8 cellular contexts compared by ENCODE assay signal in genomic region chr18:2654828-2655152, GRCh38. TPM values are rescaled to one million over a fixed set of nuclear protein-coding genes. Genes with fewer than 3 reads are reported as not detected.
A peak's percentile ranks its signal among the peaks of the same experiment; 100 is the strongest.
DNase-seq lines count a peak whose midpoint lies in the region; ATAC-seq and TF ChIP-seq lines count a peak whose summit lies in the region.

No MANE protein-coding gene starts in this region.

- DNase-seq in SJSA1 (ENCODE audit: low read depth in 1 of 2, low spot score in 2 of 2) = no peak
- DNase-seq in endothelial cell (ENCODE audit: low spot score) = no peak
- DNase-seq in natural killer cell treated with Interleukin-12 subunit alpha and Interleukin-12 subunit beta and Interleukin-15 and Interleukin-18, amount 100 ng/mL, for 72 hours (ENCODE audit: low spot score) = no peak
- no peak for DNase-seq in SIG-M5 treated with dmso at 0.1 percent for 504 hours (lab: John Stamatoyannopoulos, UW; ENCODE audit: unreplicated experiment)
- no peak for DNase-seq in dedifferentiated amniotic fluid mesenchymal stem cell (ENCODE audit: extremely low spot score)

- no peaks in the 10 kb centered on the region for H3K9me3 ChIP-seq in SJSA1 (replicated peaks)

- H3K36me3 Mint-ChIP-seq in endothelial cell (ENCODE audit: low read depth, unreplicated experiment) = peaks cover 7% of the 10 kb centered on the region
- H3K36me3 Mint-ChIP-seq in natural killer cell treated with Interleukin-12 subunit alpha and Interleukin-12 subunit beta and Interleukin-15 and Interleukin-18, amount 100 ng/mL, for 72 hours = peaks cover 8% of the 10 kb centered on the region

- H3K9me3 Mint-ChIP-seq in endothelial cell (ENCODE audit: unreplicated experiment) = no peaks in the 10 kb centered on the region
- H3K9me3 Mint-ChIP-seq in natural killer cell treated with Interleukin-12 subunit alpha and Interleukin-12 subunit beta and Interleukin-15 and Interleukin-18, amount 100 ng/mL, for 72 hours = no peaks in the 10 kb centered on the region

- TF ChIP-seq CTCF in C4-2B (conservative IDR thresholded peaks at IDR 0.05) (no peak), endothelial cell (IDR thresholded peaks at IDR 0.05; ENCODE audit: unreplicated experiment) (no peak)

- H3K27me3 Mint-ChIP-seq in endothelial cell (ENCODE audit: unreplicated experiment) = peaks cover 9% of the 10 kb centered on the region
- no peaks in the 10 kb centered on the region for H3K27me3 Mint-ChIP-seq in natural killer cell treated with Interleukin-12 subunit alpha and Interleukin-12 subunit beta and Interleukin-15 and Interleukin-18, amount 100 ng/mL, for 72 hours

- H3K27me3 ChIP-seq in SJSA1 (replicated peaks) = no peaks in the 10 kb centered on the region

- H3K27ac ChIP-seq in C4-2B = peak overlapping the region; percentile 98
- peak overlapping the region; percentile 86 for H3K27ac ChIP-seq in SJSA1

- H3K36me3 ChIP-seq in SJSA1 = peaks cover 13% of the 10 kb centered on the region

- H3K4me3 Mint-ChIP-seq in endothelial cell (ENCODE audit: unreplicated experiment) = peak overlapping the region; percentile 70
- H3K4me3 Mint-ChIP-seq in natural killer cell treated with Interleukin-12 subunit alpha and Interleukin-12 subunit beta and Interleukin-15 and Interleukin-18, amount 100 ng/mL, for 72 hours = peak overlapping the region; percentile 93

- peak overlapping the region; percentile 24 for H3K27ac Mint-ChIP-seq in endothelial cell (ENCODE audit: unreplicated experiment)
- H3K27ac Mint-ChIP-seq in natural killer cell treated with Interleukin-12 subunit alpha and Interleukin-12 subunit beta and Interleukin-15 and Interleukin-18, amount 100 ng/mL, for 72 hours = peak overlapping the region; percentile 45 to 84

- H3K4me1 Mint-ChIP-seq in endothelial cell (ENCODE audit: unreplicated experiment) = peaks cover 20% of the 10 kb centered on the region
- H3K4me1 Mint-ChIP-seq in natural killer cell treated with Interleukin-12 subunit alpha and Interleukin-12 subunit beta and Interleukin-15 and Interleukin-18, amount 100 ng/mL, for 72 hours (ENCODE audit: low read depth in 2 of 2) = peaks cover 29 to 35% of the 10 kb centered on the region in 2 donors

- ATAC-seq in GM21367 (IDR thresholded peaks at IDR 0.05; ENCODE audit: unreplicated experiment) = peak; percentile 28
- ATAC-seq in natural killer cell treated with Interleukin-12 subunit alpha and Interleukin-12 subunit beta and Interleukin-15 and Interleukin-18, amount 100 ng/mL, for 72 hours = no peak
- no peak for ATAC-seq in GM18519 (IDR thresholded peaks at IDR 0.05; ENCODE audit: low FRiP score, unreplicated experiment)

- peak overlapping the region; percentile 95 for H3K4me3 ChIP-seq in SJSA1

- H3K4me1 ChIP-seq in SJSA1 (replicated peaks) = peaks cover 24% of the 10 kb centered on the region

RNA-seq across cellular contexts. Expression of gene SMCHD1, which starts 0.7 kb away (rescaled TPM):
- 60.2 and 84.4 TPM in 2 replicates for total RNA-seq in SJSA1 (2014; rRNA removed; shearing (Covaris generic))
- total RNA-seq in endothelial cell (ENCODE audit: unreplicated experiment) = 28.3 TPM
- 100 to 1,000 TPM in 1 of 2 donors, 10 to 100 TPM in 1; 88.0 to 141 TPM for total RNA-seq in natural killer cell treated with Interleukin-12 subunit alpha and Interleukin-12 subunit beta and Interleukin-15 and Interleukin-18, amount 100 ng/mL, for 72 hours
